8 cellular contexts compared by ENCODE assay signal in genomic region chr12:569091-569676, GRCh38.
DNase-seq lines count a peak whose midpoint lies in the region; FAIRE-seq and TF ChIP-seq lines count a peak whose summit lies in the region.

No MANE protein-coding gene starts in this region.

- no peak for TF ChIP-seq CTCF in DOHH2 (IDR thresholded peaks at IDR 0.05; ENCODE audit: low read depth, low read length, poor library complexity, severe bottlenecking)
- TF ChIP-seq CTCF in OCI-LY7 (conservative IDR thresholded peaks at IDR 0.05; ENCODE audit: low read length): no peak
- TF ChIP-seq CTCF in endothelial cell of umbilical vein (IDR thresholded peaks at IDR 0.05; ENCODE audit: extremely low read depth in 1 of 2, insufficient read depth in 1 of 2, low read depth in 1 of 2, low read length in 2 of 2): no peak
- TF ChIP-seq CTCF in osteoblast (IDR thresholded peaks at IDR 0.05; ENCODE audit: extremely low read depth, low read depth, low read length): no peak
- no peak for TF ChIP-seq CTCF in BE2C (IDR thresholded peaks at IDR 0.05; ENCODE audit: low read depth, low read length)

- FAIRE-seq in endothelial cell of umbilical vein (lab: Jason Lieb, UNC): no peak

- H3K79me2 ChIP-seq in DOHH2 (ENCODE audit: control insufficient read depth, low read length) (no peaks in the 10 kb centered on the region), OCI-LY7 (ENCODE audit: insufficient read depth, low read depth, low read length) (no peaks in the 10 kb centered on the region), endothelial cell of umbilical vein (ENCODE audit: control insufficient read depth, insufficient read depth, low read length) (no peaks in the 10 kb centered on the region), osteoblast (ENCODE audit: insufficient read depth, low read length) (no peaks in the 10 kb centered on the region)

- H3K9me3 ChIP-seq in DOHH2 (ENCODE audit: control insufficient read depth, insufficient read depth, low read length) (no peaks in the 10 kb centered on the region), OCI-LY7 (ENCODE audit: low read length) (no peaks in the 10 kb centered on the region), endothelial cell of umbilical vein (replicated peaks; ENCODE audit: control insufficient read depth, insufficient read depth, low read length) (no peaks in the 10 kb centered on the region), osteoblast (ENCODE audit: low read depth, low read length) (no peaks in the 10 kb centered on the region), BE2C (no peaks in the 10 kb centered on the region)

- no peak overlapping the region for H3K9ac ChIP-seq in endothelial cell of umbilical vein (replicated peaks; ENCODE audit: extremely low read depth, insufficient read depth, low read length)

- no peaks in the 10 kb centered on the region for H3K9me1 ChIP-seq in endothelial cell of umbilical vein (replicated peaks; ENCODE audit: control insufficient read depth, extremely low read depth, insufficient read depth, low read length)

- no peak for TF ChIP-seq POLR2A in endothelial cell of umbilical vein (IDR thresholded peaks at IDR 0.05; ENCODE audit: low read depth, low read length)

- H3K27ac ChIP-seq in DOHH2 (ENCODE audit: low read depth, low read length): no peak overlapping the region
- H3K27ac ChIP-seq in OCI-LY7 (ENCODE audit: low read depth, low read length, poor library complexity, severe bottlenecking): no peak overlapping the region
- H3K27ac ChIP-seq in endothelial cell of umbilical vein (ENCODE audit: insufficient read depth, low read depth, low read length): no peak overlapping the region
- no peak overlapping the region for H3K27ac ChIP-seq in osteoblast (ENCODE audit: low read depth, low read length)

- BruUV-seq in OCI-LY7 (replicated peaks; lab: Mats Ljungman, UMichigan): no TSS peak
- no TSS peak for BruUV-seq in endothelial cell of umbilical vein (replicated peaks; lab: Mats Ljungman, UMichigan)

- H3K27me3 ChIP-seq in DOHH2 (ENCODE audit: control insufficient read depth, low read length) (no peaks in the 10 kb centered on the region), endothelial cell of umbilical vein (ENCODE audit: control insufficient read depth in 2 of 2, insufficient read depth in 2 of 2, low read length in 2 of 2) (peaks cover 2 to 3% of the 10 kb centered on the region in 2 experiments), osteoblast (ENCODE audit: insufficient read depth, low read length) (no peaks in the 10 kb centered on the region), BE2C (no peaks in the 10 kb centered on the region)

- intact Hi-C loops in OCI-LY7 (cut with micrococcal nuclease; ENCODE audit: unreplicated experiment) (loop anchor here (1.0 kb wide), 2 partner anchors 245 to 380 kb away; partner anchors contain the start of gene RAD52), endothelial cell of umbilical vein (cut with micrococcal nuclease) (no loop called here)

- H3K9me2 ChIP-seq in DOHH2 (replicated peaks; ENCODE audit: control insufficient read depth, low read length) (no peaks in the 10 kb centered on the region), OCI-LY7 (ENCODE audit: insufficient read depth, low read length) (no peaks in the 10 kb centered on the region)

- no peak for DNase-seq in OCI-LY7 (ENCODE audit: low spot score)
- DNase-seq in endothelial cell of umbilical vein (ENCODE audit: low read depth, low spot score): no peak
- DNase-seq in osteoblast (ENCODE audit: insufficient read length, low spot score, missing footprints): no peak
- DNase-seq in NCI-H226: no peak
- no peak for DNase-seq in stimulated activated CD4-positive, alpha-beta T cell treated with anti-CD3 and anti-CD28 coated beads, Interleukin-15, amount 100 ng/mL, for 24 hours
- DNase-seq in mesenteric fat pad (ENCODE audit: low spot score): no peak
- no peak for DNase-seq in BE2C

- peak overlapping the region; percentile 76 for H2AFZ ChIP-seq in OCI-LY7 (ENCODE audit: low read length)
- peak overlapping the region; percentile 84 for H2AFZ ChIP-seq in endothelial cell of umbilical vein (ENCODE audit: low read depth, low read length)
- peak overlapping the region; percentile 91 for H2AFZ ChIP-seq in osteoblast (ENCODE audit: low read length)

- dilution Hi-C loops in endothelial cell of umbilical vein (cut with MboI; ENCODE audit: extremely low pct_ligation_motif_present, low sequenced_read_pairs): no loop called here

- CTCF ChIA-PET in OCI-LY7 (lab: Charles Lee; ENCODE audit: unreplicated experiment): interaction anchor here (0.6 kb wide), 1 partner anchor 182 kb away, joined by 3 read pairs; no protein-coding TSS in a partner anchor
- CTCF ChIA-PET in endothelial cell of umbilical vein (lab: Charles Lee): interaction anchor here (1.0 to 7.8 kb wide), 12 partner anchors 45 to 1014 kb away, joined by 3 to 150 read pairs (median 10); partner anchors contain the start of genes RAD52 and WNK1

- H3K4me3 ChIP-seq in DOHH2 (ENCODE audit: low read length) (peak overlapping the region; percentile 73; the same call in 1 of the 2 replicates), OCI-LY7 (ENCODE audit: low read depth, low read length, poor library complexity, severe bottlenecking) (peak overlapping the region; percentile 69), endothelial cell of umbilical vein (replicated peaks in 1 of 3; ENCODE audit: insufficient read depth in 1 of 3, low read depth in 1 of 3, low read length in 3 of 3) (no peak overlapping the region), osteoblast (ENCODE audit: insufficient read depth, low read length) (peak overlapping the region; percentile 85), BE2C (ENCODE audit: low read depth, low read length) (no peak overlapping the region; the same call in none of the 2 replicates)

- H4K20me1 ChIP-seq in DOHH2 (ENCODE audit: control insufficient read depth, insufficient read depth, low read depth, low read length): no peaks in the 10 kb centered on the region
- H4K20me1 ChIP-seq in OCI-LY7 (ENCODE audit: insufficient read depth, low read length): no peaks in the 10 kb centered on the region
- H4K20me1 ChIP-seq in endothelial cell of umbilical vein (replicated peaks; ENCODE audit: control insufficient read depth, extremely low read depth, insufficient read depth, low read length): no peaks in the 10 kb centered on the region
- no peaks in the 10 kb centered on the region for H4K20me1 ChIP-seq in osteoblast (ENCODE audit: insufficient read depth, low read length)

- H3K4me2 ChIP-seq in DOHH2 (ENCODE audit: low read length) (peak overlapping the region; percentile 90), OCI-LY7 (ENCODE audit: low read length) (peak overlapping the region; percentile 88), endothelial cell of umbilical vein (ENCODE audit: insufficient read depth, low read length) (no peak overlapping the region), osteoblast (ENCODE audit: insufficient read depth, low read length) (peak overlapping the region; percentile 99)

- peaks cover 9% of the 10 kb centered on the region for H3K4me1 ChIP-seq in DOHH2 (ENCODE audit: control insufficient read depth, low read length)
- H3K4me1 ChIP-seq in OCI-LY7 (ENCODE audit: insufficient read depth, low read length, poor library complexity, severe bottlenecking): peaks cover 9% of the 10 kb centered on the region
- peaks cover 23% of the 10 kb centered on the region for H3K4me1 ChIP-seq in endothelial cell of umbilical vein (ENCODE audit: control insufficient read depth, extremely low read depth, insufficient read depth, low read length)
- H3K4me1 ChIP-seq in osteoblast (ENCODE audit: insufficient read depth, low read length): peaks cover 28% of the 10 kb centered on the region
- H3K4me1 ChIP-seq in BE2C: peaks cover 13% of the 10 kb centered on the region

- POLR2A ChIA-PET in OCI-LY7 (lab: Charles Lee) (no interaction called here), endothelial cell of umbilical vein (lab: Charles Lee) (no interaction called here)

- no peaks in the 10 kb centered on the region for H3F3A ChIP-seq in DOHH2 (ENCODE audit: control insufficient read depth, insufficient read depth)

- H3K36me3 ChIP-seq in DOHH2 (ENCODE audit: control insufficient read depth, low read length): no peaks in the 10 kb centered on the region
- H3K36me3 ChIP-seq in OCI-LY7 (ENCODE audit: insufficient read depth, low read length): no peaks in the 10 kb centered on the region
- no peaks in the 10 kb centered on the region for H3K36me3 ChIP-seq in endothelial cell of umbilical vein (ENCODE audit: control insufficient read depth in 2 of 2, extremely low read depth in 1 of 2, insufficient read depth in 2 of 2, low read length in 2 of 2)
- no peaks in the 10 kb centered on the region for H3K36me3 ChIP-seq in osteoblast (ENCODE audit: insufficient read depth, low read length)
- no peaks in the 10 kb centered on the region for H3K36me3 ChIP-seq in BE2C

TF ChIP-seq in endothelial cell of umbilical vein, 7 proteins besides CTCF, POLR2A, EP300 and RAD21:
- TF ChIP-seq JUN (IDR thresholded peaks at IDR 0.05; ENCODE audit: borderline replicate concordance, insufficient read depth, insufficient read length, low read depth): no peak
- no peak for TF ChIP-seq EZH2 (IDR thresholded peaks at IDR 0.05; ENCODE audit: borderline replicate concordance, low read depth, low read length, severe bottlenecking)
- no peak for TF ChIP-seq POLR2AphosphoS5 (IDR thresholded peaks at IDR 0.05; ENCODE audit: insufficient read depth, low read depth, low read length)
- no peak for TF ChIP-seq MYC (IDR thresholded peaks at IDR 0.05; ENCODE audit: low read depth, low read length)
- no peak for TF ChIP-seq FOS (IDR thresholded peaks at IDR 0.05; ENCODE audit: borderline replicate concordance, insufficient read depth, low read length)
- TF ChIP-seq GATA2 (IDR thresholded peaks at IDR 0.05; ENCODE audit: insufficient read depth, insufficient read length, low read depth, low read length): no peak
- no peak for TF ChIP-seq MAX (IDR thresholded peaks at IDR 0.05; ENCODE audit: insufficient read depth, insufficient read length)

Comparison
In these comparisons a context has a peak if more than half of its experiments do, and no peak if none do; other contexts are left out.
1. H3K4me3 ChIP-seq: peak in DOHH2 (single experiment), OCI-LY7 (single experiment) and osteoblast (single experiment); none in endothelial cell of umbilical vein (0 of 3) and BE2C (single experiment).
2. Peak in every context shown above with its lines, with median percentiles within 50 percentile points of each other: H2AFZ ChIP-seq.